ENCODE assay signal across 10 cellular contexts in genomic region chr12:120368789-120369475, GRCh38. TPM values are rescaled to one million over a fixed set of nuclear protein-coding genes. Genes with fewer than 3 reads are reported as not detected.
A peak's percentile ranks its signal among the peaks of the same experiment; 100 is the strongest.
DNase-seq lines count a peak whose midpoint lies in the region; ATAC-seq, FAIRE-seq and TF ChIP-seq lines count a peak whose summit lies in the region.
"Had no signal": no experiment of that assay in that cellular context is flagged by ENCODE, and none has a peak within 500 bp of the region (broad histone marks: within the 10 kb centered on the region; RNA-seq: fewer than 3 reads in every experiment).

TSS of gene MSI1 (minus strand) at chr12:120369164. CDS start at chr12:120369091, 73 bp downstream.

- H3K27ac Mint-ChIP-seq in activated CD8-positive, alpha-beta T cell treated with anti-CD3 and anti-CD28 coated beads, Interleukin-2, amount 10 ng/mL, durations not matched to agents 7 days and 5 days, result no peak within 1 kb of the TSS

- ATAC-seq in activated CD8-positive, alpha-beta T cell treated with anti-CD3 and anti-CD28 coated beads, Interleukin-2, amount 10 ng/mL, durations not matched to agents 7 days and 5 days, result peak; percentile 52
- ATAC-seq in HG02610 (IDR thresholded peaks at IDR 0.05; ENCODE audit: unreplicated experiment), result no peak

- H3K36me3 ChIP-seq in iPS-15b (ENCODE audit: control insufficient read depth, insufficient read depth, low read length) (peaks cover 5% of the 10 kb centered on the region), small intestine (ENCODE audit: control insufficient read depth in 2 of 2, insufficient read depth in 2 of 2, low read length in 2 of 2) (no peaks in the 10 kb centered on the region)

- peaks cover 11% of the 10 kb centered on the region for H3K4me1 ChIP-seq in iPS-15b (ENCODE audit: control insufficient read depth, insufficient read depth, low read length)
- peaks cover 0 to 4% of the 10 kb centered on the region in 2 donors for H3K4me1 ChIP-seq in small intestine (ENCODE audit: control insufficient read depth in 2 of 2, insufficient read depth in 1 of 2, low read depth in 1 of 2, low read length in 1 of 2)

- H3K4me3 Mint-ChIP-seq in activated CD8-positive, alpha-beta T cell treated with anti-CD3 and anti-CD28 coated beads, Interleukin-2, amount 10 ng/mL, durations not matched to agents 7 days and 5 days, result peak within 1 kb of the TSS; percentile 49

- H3K36me3 Mint-ChIP-seq in activated CD8-positive, alpha-beta T cell treated with anti-CD3 and anti-CD28 coated beads, Interleukin-2, amount 10 ng/mL, durations not matched to agents 7 days and 5 days (ENCODE audit: low read depth), result no peaks in the 10 kb centered on the region

- no peaks in the 10 kb centered on the region for H3K9me3 ChIP-seq in iPS-15b (ENCODE audit: control insufficient read depth, insufficient read depth, low read length)
- H3K9me3 ChIP-seq in small intestine (ENCODE audit: control insufficient read depth, low read depth), result no peaks in the 10 kb centered on the region

- H3K27me3 Mint-ChIP-seq in activated CD8-positive, alpha-beta T cell treated with anti-CD3 and anti-CD28 coated beads, Interleukin-2, amount 10 ng/mL, durations not matched to agents 7 days and 5 days (ENCODE audit: low read depth), result peaks cover 68% of the 10 kb centered on the region

- peak within 1 kb of the TSS in 1 of 2 donors; percentile 15 for H3K27ac ChIP-seq in small intestine (ENCODE audit: low read depth in 1 of 2, low read length in 1 of 2)

- H3K27me3 ChIP-seq in iPS-15b (ENCODE audit: control insufficient read depth, insufficient read depth, low read length) (peaks cover 36% of the 10 kb centered on the region), small intestine (ENCODE audit: control insufficient read depth in 2 of 2, insufficient read depth in 2 of 2, low read length in 2 of 2) (peaks cover 0 to 14% of the 10 kb centered on the region in 2 donors)

- CTCF ChIA-PET in activated CD8-positive, alpha-beta T cell treated with anti-CD3 and anti-CD28 coated beads, Interleukin-2, amount 10 ng/mL, durations not matched to agents 7 days and 5 days (lab: Charles Lee), result no interaction called here

- POLR2A ChIA-PET in activated CD8-positive, alpha-beta T cell treated with anti-CD3 and anti-CD28 coated beads, Interleukin-2, amount 10 ng/mL, durations not matched to agents 7 days and 5 days (lab: Charles Lee), result no interaction called here

- TF ChIP-seq POLR2A in GM12892 (IDR thresholded peaks at IDR 0.05; ENCODE audit: low read depth, low read length), result no peak

- 0 to 1% (median 0%) methylated on average over 7 to 108 of the region's 108 CpGs for WGBS in small intestine, 3 donors

- DNase-seq in DMS 273 (lab: John Stamatoyannopoulos, UW; ENCODE audit: unreplicated experiment), result peak; percentile 73
- no peak for DNase-seq in DMS 273 treated with DMSO at 0.1 percent for 48 hours (lab: John Stamatoyannopoulos, UW)
- no peak for DNase-seq in activated CD8-positive, alpha-beta T cell treated with anti-CD3 and anti-CD28 coated beads, Interleukin-2, amount 10 ng/mL, durations not matched to agents 7 days and 5 days
- no peak for DNase-seq in small intestine
- DNase-seq in GM12892 (ENCODE audit: insufficient read length), result no peak
- DNase-seq in HT-29 (ENCODE audit: low spot score), result no peak

- no peak for FAIRE-seq in small intestine (lab: Jason Lieb, UNC)
- no peak for FAIRE-seq in GM12892 (lab: Jason Lieb, UNC)
- FAIRE-seq: A204.1 had no signal

- H3K9me3 Mint-ChIP-seq in activated CD8-positive, alpha-beta T cell treated with anti-CD3 and anti-CD28 coated beads, Interleukin-2, amount 10 ng/mL, durations not matched to agents 7 days and 5 days (ENCODE audit: insufficient read depth), result no peaks in the 10 kb centered on the region

- H3K4me3 ChIP-seq in iPS-15b (ENCODE audit: low read depth, low read length) (peak within 1 kb of the TSS; percentile 63), small intestine (ENCODE audit: low read depth in 1 of 2, low read length in 2 of 2) (peak within 1 kb of the TSS; percentile 46 to 60)

- H3K9ac ChIP-seq in iPS-15b (ENCODE audit: low read depth, low read length), result no peak within 1 kb of the TSS

- H3K4me1 Mint-ChIP-seq in activated CD8-positive, alpha-beta T cell treated with anti-CD3 and anti-CD28 coated beads, Interleukin-2, amount 10 ng/mL, durations not matched to agents 7 days and 5 days (ENCODE audit: low read depth), result peaks cover 10% of the 10 kb centered on the region

RNA-seq across cellular contexts. Expression of gene MSI1, which starts in this region (rescaled TPM):
- total RNA-seq in activated CD8-positive, alpha-beta T cell treated with anti-CD3 and anti-CD28 coated beads, Interleukin-2, amount 10 ng/mL, durations not matched to agents 7 days and 5 days, result not detected
- polyA plus RNA-seq in small intestine, result 10 to 100 TPM in 1 of 3 donors, under 1 TPM in 2; 0.54 to 10.8 (median 0.67) TPM
- polyA plus RNA-seq in GM12892 (2012; ENCODE audit: missing spikeins), result not detected
- total RNA-seq in HT-29 (2014; rRNA removed; shearing (Covaris generic)), result not detected in 2 replicates
- total RNA-seq: pulmonary artery endothelial cell had no signal

Comparison
In these comparisons a context has a peak if more than half of its experiments do, and no peak if none do; other contexts are left out.
1. Peak in ATAC-seq in activated CD8-positive, alpha-beta T cell treated with anti-CD3 and anti-CD28 coated beads, Interleukin-2, amount 10 ng/mL, durations not matched to agents 7 days and 5 days; RNA of the gene not detected or under 1 TPM.